In genomic region chr16:49708491-49708890, GRCh38 we compare ENCODE assay signal across 25 cellular contexts.
"Had no signal": no experiment of that assay in that cellular context is flagged by ENCODE, and none has a peak within 500 bp of the region (broad histone marks: within the 10 kb centered on the region; RNA-seq: fewer than 3 reads in every experiment).

No MANE protein-coding gene starts in this region.

- DNase-seq: colonic mucosa; effector CD8-positive, alpha-beta T cell; foreskin keratinocyte; hypothalamus; immature natural killer cell; islet precursor cell; left ventricle myocardium superior; lower lobe of right lung; naive thymus-derived CD8-positive, alpha-beta T cell; nucleus accumbens; psoas muscle; right cardiac atrium; stimulated activated CD4-positive, alpha-beta T cell treated with anti-CD3 and anti-CD28 coated beads, Interleukin-15, amount 100 ng/mL, for 24 hours; stimulated activated CD4-positive, alpha-beta T cell treated with anti-CD3 and anti-CD28 coated beads, Interleukin-2, amount 100 ng/mL, for 48 hours; stimulated activated naive B cell treated with anti-CD40 and anti-IgM and Interleukin-4, amounts not matched to agents 10 μg/mL and 1 μg/mL and 100 μg/mL, for 72 hours; upper lobe of left lung had no signal

- H3K27ac ChIP-seq: colonic mucosa, esophagus muscularis mucosa, foreskin keratinocyte, gastroesophageal sphincter, lower lobe of right lung, psoas muscle, skin epidermis, thoracic aorta, tibial nerve, upper lobe of left lung had no signal

- H3K27me3 ChIP-seq: colonic mucosa, esophagus muscularis mucosa, foreskin keratinocyte, gastroesophageal sphincter, tibial nerve, upper lobe of left lung had no signal

- H3K4me3 Mint-ChIP-seq: dendritic cell treated with granulocyte-macrophage colony-stimulating factor and Interleukin-4, amounts not matched to agents 40 ng/mL and 50 ng/mL, for 4 days; immature natural killer cell; naive thymus-derived CD8-positive, alpha-beta T cell; stimulated activated naive B cell treated with anti-CD40 and anti-IgM and Interleukin-4, amounts not matched to agents 10 μg/mL and 1 μg/mL and 100 μg/mL, for 72 hours; stimulated activated naive CD8-positive, alpha-beta T cell treated with anti-CD3 and anti-CD28 coated beads, Interleukin-15, Interleukin-2, amounts not matched to agents 100 ng/mL and 50 ng/mL, for 24 hours had no signal

- H3K36me3 ChIP-seq: colonic mucosa, esophagus muscularis mucosa, gastroesophageal sphincter, lower lobe of right lung, thoracic aorta, tibial nerve, upper lobe of left lung had no signal

- H3K9me3 ChIP-seq: colonic mucosa, esophagus muscularis mucosa, gastroesophageal sphincter, lower lobe of right lung, psoas muscle, thoracic aorta, upper lobe of left lung had no signal

- H3K4me1 ChIP-seq: colonic mucosa, foreskin keratinocyte, lower lobe of right lung, upper lobe of left lung had no signal

- H3K27ac Mint-ChIP-seq: dendritic cell treated with granulocyte-macrophage colony-stimulating factor and Interleukin-4, amounts not matched to agents 40 ng/mL and 50 ng/mL, for 4 days; immature natural killer cell; stimulated activated naive B cell treated with anti-CD40 and anti-IgM and Interleukin-4, amounts not matched to agents 10 μg/mL and 1 μg/mL and 100 μg/mL, for 72 hours; stimulated activated naive CD8-positive, alpha-beta T cell treated with anti-CD3 and anti-CD28 coated beads, Interleukin-15, Interleukin-2, amounts not matched to agents 100 ng/mL and 50 ng/mL, for 24 hours had no signal

- H3K9me3 Mint-ChIP-seq: dendritic cell treated with granulocyte-macrophage colony-stimulating factor and Interleukin-4, amounts not matched to agents 40 ng/mL and 50 ng/mL, for 4 days; immature natural killer cell; naive thymus-derived CD8-positive, alpha-beta T cell; stimulated activated naive B cell treated with anti-CD40 and anti-IgM and Interleukin-4, amounts not matched to agents 10 μg/mL and 1 μg/mL and 100 μg/mL, for 72 hours; stimulated activated naive CD8-positive, alpha-beta T cell treated with anti-CD3 and anti-CD28 coated beads, Interleukin-15, Interleukin-2, amounts not matched to agents 100 ng/mL and 50 ng/mL, for 24 hours had no signal

- H3K27me3 Mint-ChIP-seq: dendritic cell treated with granulocyte-macrophage colony-stimulating factor and Interleukin-4, amounts not matched to agents 40 ng/mL and 50 ng/mL, for 4 days; stimulated activated naive CD8-positive, alpha-beta T cell treated with anti-CD3 and anti-CD28 coated beads, Interleukin-15, Interleukin-2, amounts not matched to agents 100 ng/mL and 50 ng/mL, for 24 hours had no signal

- H3K36me3 Mint-ChIP-seq: immature natural killer cell; naive thymus-derived CD8-positive, alpha-beta T cell; stimulated activated naive B cell treated with anti-CD40 and anti-IgM and Interleukin-4, amounts not matched to agents 10 μg/mL and 1 μg/mL and 100 μg/mL, for 72 hours had no signal

- H3K4me3 ChIP-seq: colonic mucosa, esophagus muscularis mucosa, gastroesophageal sphincter, lower lobe of right lung, psoas muscle, skin epidermis, thoracic aorta, tibial nerve, upper lobe of left lung had no signal

- FAIRE-seq: endothelial cell of umbilical vein, urothelium cell line had no signal

- H3K4me1 Mint-ChIP-seq: immature natural killer cell; naive thymus-derived CD8-positive, alpha-beta T cell had no signal

- ATAC-seq: foreskin keratinocyte; gastroesophageal sphincter; left ventricle myocardium superior; lower lobe of right lung; naive thymus-derived CD8-positive, alpha-beta T cell; psoas muscle; right cardiac atrium had no signal
